Comparison of ENCODE assay signal across 28 cellular contexts in genomic region chr2:48247171-48247570, GRCh38.
DNase-seq lines count a peak whose midpoint lies in the region; ATAC-seq and TF ChIP-seq lines count a peak whose summit lies in the region.
"Had no signal": no experiment of that assay in that cellular context is flagged by ENCODE, and none has a peak within 500 bp of the region (broad histone marks: within the 10 kb centered on the region; RNA-seq: fewer than 3 reads in every experiment).

No MANE protein-coding gene starts in this region.

- H2BK5ac ChIP-seq in IMR-90 (ENCODE audit: low read depth, low read length, poor library complexity, severe bottlenecking): no peak overlapping the region

- peak; percentile 28 for DNase-seq in EH (ENCODE audit: low read depth)
- DNase-seq in IMR-90: peak; percentile 48
- peak; percentile 12 for DNase-seq in fibroblast of peridontal ligament (ENCODE audit: extremely low read depth)
- DNase-seq in type B pancreatic cell (ENCODE audit: extremely low spot score, unreplicated experiment): no peak
- DNase-seq in stimulated activated naive CD4-positive, alpha-beta T cell treated with Interleukin-2 at 50 U/mL for 16 hours (lab: John Stamatoyannopoulos, UW): no peak
- DNase-seq in smooth muscle cell (lab: John Stamatoyannopoulos, UW; ENCODE audit: unreplicated experiment): no peak
- no peak for DNase-seq in MV-4-11 (lab: John Stamatoyannopoulos, UW)
- DNase-seq: BE2C; Calu3; CD8-positive, alpha-beta memory T cell; DND-41; H9; KG1; MG63; NCI-H1048; NCI-H1417; NCI-H1694; NCI-H2029 treated with DMSO at 0.1 percent for 48 hours; NCI-H446 treated with DMSO at 0.1 percent for 48 hours; NCI-H526; NCI-H82; NK-92 treated with Interleukin-12 subunit alpha and Interleukin-12 subunit beta, amount 100 ng/mL, for 24 hours; PC-9; SHP77 had no signal

- 0 out of 2 replicates have a peak, but pooled peaks cover 4% of the 10 kb centered on the region for H3K9me1 ChIP-seq in IMR-90 (ENCODE audit: insufficient read depth, low read length)

- H3K36me3 ChIP-seq in IMR-90 (ENCODE audit: control insufficient read depth, insufficient read depth, low read length): no peaks in the 10 kb centered on the region
- H3K36me3 ChIP-seq in smooth muscle cell (ENCODE audit: low read depth): no peaks in the 10 kb centered on the region
- H3K36me3 ChIP-seq: BE2C, MG63 had no signal

- H3K23ac ChIP-seq in IMR-90 (ENCODE audit: low read depth, low read length): no peak overlapping the region

- no peaks in the 10 kb centered on the region for H3K79me2 ChIP-seq in smooth muscle cell (ENCODE audit: low read depth)

- no peak overlapping the region for H2AK9ac ChIP-seq in IMR-90 (replicated peaks; ENCODE audit: low read depth, low read length, poor library complexity)

- H2AK5ac ChIP-seq in IMR-90 (ENCODE audit: low read depth, low read length): no peak overlapping the region; the same call in 1 of the 2 replicates

- intact Hi-C loops in IMR-90 (cut with micrococcal nuclease): loop anchor here (5.0 kb wide), 1 partner anchor 170 kb away; no protein-coding TSS in a partner anchor

- peak overlapping the region; percentile 17 for H3K27ac Mint-ChIP-seq in type B pancreatic cell
- H3K27ac Mint-ChIP-seq: GM23338, H9 had no signal

- no peak overlapping the region for H4K8ac ChIP-seq in IMR-90 (ENCODE audit: low read depth in 2 of 2, low read length in 2 of 2)

- TF ChIP-seq CTCF in IMR-90 (conservative IDR thresholded peaks at IDR 0.05; ENCODE audit: low read depth, low read length) (no peak), type B pancreatic cell (conservative IDR thresholded peaks at IDR 0.05) (no peak), smooth muscle cell (IDR thresholded peaks at IDR 0.05; ENCODE audit: borderline replicate concordance, insufficient read depth, poor library complexity, severe bottlenecking) (no peak)

- no CpG with 5 or more reads among the region's 4 CpGs for WGBS in IMR-90 (ENCODE audit: extremely low coverage in 2 of 2, insufficient read length in 1 of 2), 2 experiments
- WGBS in smooth muscle cell (ENCODE audit: low lambda C conversion rate): 97% methylated on average over 4 of the region's 4 CpGs

- TF ChIP-seq RAD21 in IMR-90 (IDR thresholded peaks at IDR 0.05; ENCODE audit: low read length): no peak

- H3K56ac ChIP-seq in IMR-90 (ENCODE audit: extremely low read depth, insufficient read depth, low read length): no peak overlapping the region

- dilution Hi-C loops in IMR-90 (cut with HindIII; ENCODE audit: low sequenced_read_pairs, unreplicated experiment): no loop called here

- H3K4me2 ChIP-seq in IMR-90 (ENCODE audit: low read depth, low read length) (no peak overlapping the region), smooth muscle cell (no peak overlapping the region)
- H3K4me2 ChIP-seq: GM23338, PC-9 had no signal

- peaks cover 5% of the 10 kb centered on the region for H3K4me1 Mint-ChIP-seq in type B pancreatic cell (ENCODE audit: unreplicated experiment)

- H3K18ac ChIP-seq in IMR-90 (ENCODE audit: low read depth, low read length): no peak overlapping the region

- H3K9ac ChIP-seq in IMR-90 (ENCODE audit: low read depth, low read length): no peak overlapping the region
- H3K9ac ChIP-seq in smooth muscle cell (ENCODE audit: low read depth): no peak overlapping the region

- no peaks in the 10 kb centered on the region for H3K27me3 Mint-ChIP-seq in type B pancreatic cell
- H3K27me3 Mint-ChIP-seq: CD8-positive, alpha-beta memory T cell had no signal

- TF ChIP-seq POLR2A in IMR-90 (IDR thresholded peaks at IDR 0.05; ENCODE audit: low read depth, low read length): no peak

- no peaks in the 10 kb centered on the region for H3K79me1 ChIP-seq in IMR-90 (ENCODE audit: low read depth in 1 of 2, low read length in 2 of 2)

- no peak overlapping the region; the same call in none of the 2 replicates for H2BK20ac ChIP-seq in IMR-90 (ENCODE audit: low read depth, low read length)

- H2BK120ac ChIP-seq in IMR-90 (ENCODE audit: low read depth, low read length): peak overlapping the region; percentile 39; the same call in 1 of the 2 replicates

- CTCF ChIA-PET in IMR-90 (lab: Yijun Ruan, JAX): no interaction called here

- H3K4ac ChIP-seq in IMR-90 (ENCODE audit: low read depth, low read length): peak overlapping the region; percentile 41

- H3K4me3 Mint-ChIP-seq in type B pancreatic cell: no peak overlapping the region
- H3K4me3 Mint-ChIP-seq: CD14-positive monocyte; CD8-positive, alpha-beta memory T cell; GM23338; H9 had no signal

- H3K4me1 ChIP-seq in IMR-90 (ENCODE audit: control insufficient read depth, insufficient read depth, low read length) (peaks cover 9% of the 10 kb centered on the region), smooth muscle cell (ENCODE audit: low read depth) (peaks cover 3% of the 10 kb centered on the region)
- H3K4me1 ChIP-seq: BE2C had no signal

- H2AFZ ChIP-seq in IMR-90 (replicated peaks; ENCODE audit: low read length, poor library complexity) (no peak overlapping the region), smooth muscle cell (ENCODE audit: low read depth) (no peak overlapping the region)
- H2AFZ ChIP-seq: GM23338, PC-9 had no signal

- H3K27me3 ChIP-seq in IMR-90 (ENCODE audit: control insufficient read depth, insufficient read depth, low read length) (no peaks in the 10 kb centered on the region), smooth muscle cell (ENCODE audit: low read depth) (no peaks in the 10 kb centered on the region)
- H3K27me3 ChIP-seq: BE2C, MG63 had no signal

- in situ Hi-C loops in IMR-90 (cut with MboI; ENCODE audit: low sequenced_read_pairs): no loop called here

- H3K4me3 ChIP-seq in IMR-90 (ENCODE audit: insufficient read depth, low read depth, low read length) (no peak overlapping the region), smooth muscle cell (no peak overlapping the region)
- H3K4me3 ChIP-seq: GM12878, GM23338, MG63, PC-9 had no signal

- BruUV-seq in IMR-90 (replicated peaks; lab: Mats Ljungman, UMichigan): no TSS peak

- POLR2A ChIA-PET in IMR-90 (lab: Charles Lee; ENCODE audit: unreplicated experiment): no interaction called here

- peaks cover 4% of the 10 kb centered on the region; the same call in 1 of the 2 replicates for H4K20me1 ChIP-seq in IMR-90 (ENCODE audit: insufficient read depth, low read length)
- no peaks in the 10 kb centered on the region for H4K20me1 ChIP-seq in smooth muscle cell (ENCODE audit: low read depth)

- H3K36me3 Mint-ChIP-seq in type B pancreatic cell: no peaks in the 10 kb centered on the region
- H3K36me3 Mint-ChIP-seq: CD14-positive monocyte; CD8-positive, alpha-beta memory T cell had no signal

- no peak overlapping the region for H4K5ac ChIP-seq in IMR-90 (ENCODE audit: low read depth, low read length)

- no peak overlapping the region; the same call in 2 of the 3 replicates for H2BK15ac ChIP-seq in IMR-90 (ENCODE audit: low read depth, low read length)

- no peak overlapping the region for H3K14ac ChIP-seq in IMR-90 (replicated peaks; ENCODE audit: low read depth, low read length)

- H3K27ac ChIP-seq in IMR-90 (ENCODE audit: insufficient read depth, low read length) (no peak overlapping the region), smooth muscle cell (ENCODE audit: low read depth) (no peak overlapping the region)
- H3K27ac ChIP-seq: RWPE1 had no signal

- H4K91ac ChIP-seq in IMR-90 (ENCODE audit: insufficient read depth, low read depth, low read length): no peak overlapping the region

- no peaks in the 10 kb centered on the region for H3K9me3 Mint-ChIP-seq in type B pancreatic cell
- H3K9me3 Mint-ChIP-seq: CD8-positive, alpha-beta memory T cell; GM23338; H9 had no signal

- H3K9me3 ChIP-seq in IMR-90 (ENCODE audit: control insufficient read depth, insufficient read depth, low read length) (no peaks in the 10 kb centered on the region), smooth muscle cell (replicated peaks; ENCODE audit: low read depth) (no peaks in the 10 kb centered on the region)
- H3K9me3 ChIP-seq: BE2C, MG63 had no signal

- ATAC-seq in IMR-90 (ENCODE audit: low read depth): no peak
- ATAC-seq: GM12878, GM23338 had no signal

- no peaks in the 10 kb centered on the region for H3F3A ChIP-seq in smooth muscle cell (ENCODE audit: low read depth)

TF ChIP-seq in IMR-90, 13 proteins besides CTCF, POLR2A, EP300 and RAD21:
- TF ChIP-seq MXI1 (IDR thresholded peaks at IDR 0.05; ENCODE audit: borderline replicate concordance, low read depth, low read length): no peak
TF ChIP-seq in IMR-90: peak in this region for 0.

Comparison
In these comparisons a context has a peak if more than half of its experiments do, and no peak if none do; other contexts are left out.
1. DNase-seq: peak in EH (single experiment), IMR-90 (single experiment) and fibroblast of peridontal ligament (single experiment); none in type B pancreatic cell (single experiment), stimulated activated naive CD4-positive, alpha-beta T cell treated with Interleukin-2 at 50 U/mL for 16 hours (single experiment), smooth muscle cell (single experiment) and MV-4-11 (single experiment).